Comparison of ENCODE assay signal across 16 cellular contexts in the genomic region with DNA sequence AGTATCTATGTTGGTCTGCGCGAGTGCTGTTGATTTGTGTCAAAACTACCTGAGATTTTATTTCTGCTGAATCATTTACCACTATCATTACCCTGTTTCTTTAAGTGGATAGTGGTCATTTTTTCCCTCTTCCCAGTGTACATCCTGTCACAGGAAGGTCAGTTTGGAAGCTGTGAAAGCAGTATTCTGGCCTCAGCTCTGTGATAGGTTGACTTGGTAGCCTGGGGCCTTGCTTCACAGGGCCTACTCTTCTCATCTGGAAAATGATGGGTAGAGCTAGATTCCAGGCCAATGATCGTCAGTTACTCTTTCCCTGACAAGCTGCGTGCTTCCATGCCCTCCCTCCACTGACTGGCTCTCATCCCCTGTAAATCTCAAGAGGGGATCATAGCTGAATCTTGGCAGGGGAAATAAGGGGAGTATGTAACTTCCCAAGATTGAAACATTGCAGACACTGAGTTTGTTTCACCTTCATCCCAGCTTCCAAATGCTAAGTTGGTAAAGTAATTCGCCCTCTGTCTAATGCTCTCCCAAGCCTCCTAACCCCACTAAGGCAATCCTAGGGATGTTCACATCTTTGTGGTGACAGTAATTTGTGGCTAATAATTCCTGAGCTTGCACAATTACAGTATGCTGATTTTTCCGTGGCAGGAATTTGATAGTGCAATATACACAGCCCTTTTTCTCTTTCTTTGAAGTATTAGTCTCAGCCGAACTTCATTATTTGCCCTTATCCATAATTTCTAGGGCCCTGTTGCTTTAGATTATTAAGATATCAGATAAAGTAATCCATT. TPM values are rescaled to one million over a fixed set of nuclear protein-coding genes. Genes with fewer than 3 reads are reported as not detected.
DNase-seq lines count a peak whose midpoint lies in the region; ATAC-seq and TF ChIP-seq lines count a peak whose summit lies in the region.
"Had no signal": no experiment of that assay in that cellular context is flagged by ENCODE, and none has a peak within 500 bp of the region (broad histone marks: within the 10 kb centered on the region; RNA-seq: fewer than 3 reads in every experiment).

No MANE protein-coding gene starts in this region.

- H3K27me3 Mint-ChIP-seq in HFFc6 (ENCODE audit: insufficient read depth) = peaks cover 1% of the 10 kb centered on the region; the same call in 1 of the 2 replicates
- no peaks in the 10 kb centered on the region for H3K27me3 Mint-ChIP-seq in activated naive CD8-positive, alpha-beta T cell treated with anti-CD3 and anti-CD28 coated beads for 36 hours
- H3K27me3 Mint-ChIP-seq: CD4-positive, alpha-beta memory T cell had no signal

- peak overlapping the region; percentile 46 for H3K27ac Mint-ChIP-seq in HFFc6
- H3K27ac Mint-ChIP-seq in activated naive CD8-positive, alpha-beta T cell treated with anti-CD3 and anti-CD28 coated beads for 36 hours = peak overlapping the region; percentile 20
- H3K27ac Mint-ChIP-seq: mesothelial cell of epicardium; T-helper 2 cell treated with Interferon-gamma antibody and Interleukin-4, amounts not matched to agents 5 μg/mL and 100 μg/mL, for 36 hours had no signal

- H3K9me3 Mint-ChIP-seq in HFFc6 = no peaks in the 10 kb centered on the region
- H3K9me3 Mint-ChIP-seq in activated naive CD8-positive, alpha-beta T cell treated with anti-CD3 and anti-CD28 coated beads for 36 hours = no peaks in the 10 kb centered on the region
- H3K9me3 Mint-ChIP-seq: CD4-positive, alpha-beta memory T cell; mesothelial cell of epicardium; T-helper 2 cell treated with Interferon-gamma antibody and Interleukin-4, amounts not matched to agents 5 μg/mL and 100 μg/mL, for 36 hours had no signal

- peaks cover 9% of the 10 kb centered on the region for H3K4me1 ChIP-seq in right cardiac atrium (ENCODE audit: control insufficient read depth, insufficient read depth, low read length)
- H3K4me1 ChIP-seq: prostate gland had no signal

- H3K36me3 Mint-ChIP-seq in HFFc6 (ENCODE audit: low read depth) = peaks cover 50% of the 10 kb centered on the region
- H3K36me3 Mint-ChIP-seq in activated naive CD8-positive, alpha-beta T cell treated with anti-CD3 and anti-CD28 coated beads for 36 hours = peaks cover 44% of the 10 kb centered on the region

- H3K9me3 ChIP-seq in right cardiac atrium (ENCODE audit: control insufficient read depth, low read length) = no peaks in the 10 kb centered on the region
- H3K9me3 ChIP-seq: prostate gland, upper lobe of left lung had no signal

- TF ChIP-seq CTCF in HFFc6 (IDR thresholded peaks at IDR 0.05) = no peak

- no peak overlapping the region for H3K27ac ChIP-seq in right cardiac atrium (ENCODE audit: low read length)
- H3K27ac ChIP-seq: prostate gland, upper lobe of left lung had no signal

- no peak overlapping the region for H3K4me3 Mint-ChIP-seq in HFFc6
- H3K4me3 Mint-ChIP-seq in activated naive CD8-positive, alpha-beta T cell treated with anti-CD3 and anti-CD28 coated beads for 36 hours = no peak overlapping the region
- H3K4me3 Mint-ChIP-seq: CD4-positive, alpha-beta memory T cell; mesothelial cell of epicardium; T-helper 2 cell treated with Interferon-gamma antibody and Interleukin-4, amounts not matched to agents 5 μg/mL and 100 μg/mL, for 36 hours had no signal

- 72% methylated on average over 7 of the region's 7 CpGs for WGBS in right cardiac atrium

- intact Hi-C loops in right cardiac atrium (cut with DNase I) = loop anchor here in 1 of 4 donors (10.0 kb wide), 1 partner anchor 205 kb away; no protein-coding TSS in a partner anchor

- DNase-seq in HFFc6 (no peak), right cardiac atrium (no peak), pulmonary artery endothelial cell (ENCODE audit: low read depth, low spot score) (peak; percentile 27), NCI-H526 treated with DMSO at 0.1 percent for 48 hours (lab: John Stamatoyannopoulos, UW) (no peak), AML-193 (lab: John Stamatoyannopoulos, UW) (no peak), midbrain (lab: John Stamatoyannopoulos, UW) (no peak)
- DNase-seq in activated naive CD8-positive, alpha-beta T cell treated with anti-CD3 and anti-CD28 coated beads for 36 hours = no peak
- DNase-seq: CD4-positive, alpha-beta memory T cell; NCI-H2081; NCI-H69; RPMI8226; stimulated activated CD4-positive, alpha-beta T cell treated with anti-CD3 and anti-CD28 coated beads, Interleukin-2, amount 100 ng/mL, for 24 hours; upper lobe of left lung had no signal

- peaks cover 27% of the 10 kb centered on the region for H3K4me1 Mint-ChIP-seq in HFFc6 (ENCODE audit: low read depth)
- H3K4me1 Mint-ChIP-seq in activated naive CD8-positive, alpha-beta T cell treated with anti-CD3 and anti-CD28 coated beads for 36 hours = peaks cover 19% of the 10 kb centered on the region
- H3K4me1 Mint-ChIP-seq: mesothelial cell of epicardium had no signal

- peak; percentile 55 to 95 for ATAC-seq in right cardiac atrium

- no peak overlapping the region for H3K4me3 ChIP-seq in right cardiac atrium (ENCODE audit: low read length)
- H3K4me3 ChIP-seq: prostate gland, upper lobe of left lung had no signal

- H3K27me3 ChIP-seq in right cardiac atrium (ENCODE audit: control insufficient read depth, insufficient read depth) = no peaks in the 10 kb centered on the region
- H3K27me3 ChIP-seq: upper lobe of left lung had no signal

RNA-seq across cellular contexts. Expression of gene VAPB, which starts 51.1 kb away (rescaled TPM):
- total RNA-seq in HFFc6 (2021; fragmentation: NEBNext Ultra II Directional; extraction: Animal tissue kit (Norgen Biotek cat#: 25700)) = 10 to 100 TPM; 48.9 to 57.4 (median 54.5) TPM
- 10 to 100 TPM; 38.4 to 40.6 TPM for total RNA-seq in activated naive CD8-positive, alpha-beta T cell treated with anti-CD3 and anti-CD28 coated beads for 36 hours
- total RNA-seq in right cardiac atrium = 10 to 100 TPM; 59.6 to 64.7 (median 63.6) TPM
- polyA plus RNA-seq in right cardiac atrium = 30.6 TPM
- total RNA-seq in pulmonary artery endothelial cell = 12.3 and 13.5 TPM in 2 replicates
